ENCODE assay signal across 11 cellular contexts in genomic region chr7:33186187-33186586, GRCh38. TPM values are rescaled to one million over a fixed set of nuclear protein-coding genes. Genes with fewer than 3 reads are reported as not detected.
DNase-seq lines count a peak whose midpoint lies in the region; ATAC-seq and TF ChIP-seq lines count a peak whose summit lies in the region.
"Had no signal": no experiment of that assay in that cellular context is flagged by ENCODE, and none has a peak within 500 bp of the region (broad histone marks: within the 10 kb centered on the region; RNA-seq: fewer than 3 reads in every experiment).

No MANE protein-coding gene starts in this region.

- no peak overlapping the region for H3K9ac ChIP-seq in GM23248
- H3K9ac ChIP-seq in PC-3 (ENCODE audit: low read length): no peak overlapping the region
- H3K9ac ChIP-seq in trophoblast cell (ENCODE audit: low read length): no peak overlapping the region

- H3K18ac ChIP-seq in trophoblast cell (ENCODE audit: low read length): no peak overlapping the region

- BruUV-seq in PC-3 (replicated peaks; lab: Mats Ljungman, UMichigan): no TSS peak

- ATAC-seq in PC-3 (peak; percentile 60), T-helper 17 cell (no peak)
- no peak for ATAC-seq in naive thymus-derived CD8-positive, alpha-beta T cell

- DNase-seq in GM23248 (peak; percentile 70), PC-3 (peak; percentile 26), epithelial cell of esophagus (ENCODE audit: low read depth) (peak; percentile 31), trophoblast cell (no peak), T-helper 17 cell (no peak), nephron progenitor cell (no peak)
- no peak for DNase-seq in naive thymus-derived CD8-positive, alpha-beta T cell
- DNase-seq in effector memory CD4-positive, alpha-beta T cell: no peak
- DNase-seq: testis had no signal

- no peaks in the 10 kb centered on the region for H3K9me3 ChIP-seq in GM23248 (ENCODE audit: low read depth)
- H3K9me3 ChIP-seq in PC-3 (ENCODE audit: low read length): no peaks in the 10 kb centered on the region
- peaks cover 2% of the 10 kb centered on the region for H3K9me3 ChIP-seq in trophoblast cell (ENCODE audit: insufficient read depth, low read depth, low read length)
- H3K9me3 ChIP-seq in T-helper 17 cell (ENCODE audit: control insufficient read depth, low read length, poor library complexity, severe bottlenecking): no peaks in the 10 kb centered on the region
- no peaks in the 10 kb centered on the region for H3K9me3 ChIP-seq in effector memory CD4-positive, alpha-beta T cell (ENCODE audit: control insufficient read depth, low read length)
- H3K9me3 ChIP-seq: testis had no signal

- no peak overlapping the region for H2BK120ac ChIP-seq in trophoblast cell (ENCODE audit: insufficient read depth, low read length, poor library complexity)

- H3K4ac ChIP-seq in trophoblast cell (ENCODE audit: low read depth, low read length): no peak overlapping the region

- no peak overlapping the region for H3K4me2 ChIP-seq in GM23248 (ENCODE audit: unreplicated experiment)
- 0 out of 2 replicates have a peak overlapping the region, but pooled peaks have one; percentile 1 for H3K4me2 ChIP-seq in PC-3 (ENCODE audit: low read length)
- H3K4me2 ChIP-seq in trophoblast cell (ENCODE audit: low read length): peak overlapping the region; percentile 35

- no peak overlapping the region for H4K12ac ChIP-seq in trophoblast cell (ENCODE audit: low read depth, low read length)

- H3K27ac ChIP-seq in GM23248 (0 out of 2 replicates have a peak overlapping the region, but pooled peaks have one; percentile 10), PC-3 (ENCODE audit: low read length) (no peak overlapping the region), trophoblast cell (ENCODE audit: low read depth, low read length) (no peak overlapping the region)
- no peak overlapping the region for H3K27ac ChIP-seq in effector memory CD4-positive, alpha-beta T cell (ENCODE audit: insufficient read depth, low read length, poor library complexity, severe bottlenecking)
- H3K27ac ChIP-seq: testis had no signal

- intact Hi-C loops in PC-3 (cut with micrococcal nuclease): loop anchor here (5.0 to 10.0 kb wide), 3 partner anchors 149 to 569 kb away; no protein-coding TSS in a partner anchor

- H3K27me3 Mint-ChIP-seq in T-helper 17 cell: no peaks in the 10 kb centered on the region
- H3K27me3 Mint-ChIP-seq in naive thymus-derived CD8-positive, alpha-beta T cell: no peaks in the 10 kb centered on the region
- H3K27me3 Mint-ChIP-seq in nephron progenitor cell (ENCODE audit: low read depth, poor library complexity): peaks cover 4% of the 10 kb centered on the region
- H3K27me3 Mint-ChIP-seq: naive thymus-derived CD4-positive, alpha-beta T cell had no signal

- POLR2A ChIA-PET in PC-3 (lab: Charles Lee; ENCODE audit: unreplicated experiment): no interaction called here
- POLR2A ChIA-PET in naive thymus-derived CD8-positive, alpha-beta T cell (lab: Charles Lee): no interaction called here

- 74 to 84% methylated on average over 1 of the region's 1 CpG for WGBS in GM23248 (ENCODE audit: low coverage in 1 of 2, low lambda C conversion rate in 2 of 2, missing lambda C conversion rate in 2 of 2), 2 experiments
- no CpG with 5 or more reads among the region's 1 CpG for WGBS in trophoblast cell (ENCODE audit: extremely low coverage, insufficient coverage, insufficient read length)

- H2AFZ ChIP-seq in GM23248 (no peak overlapping the region), PC-3 (ENCODE audit: low read length) (no peak overlapping the region), trophoblast cell (ENCODE audit: insufficient read depth, low read length, poor library complexity) (no peak overlapping the region)

- H4K8ac ChIP-seq in trophoblast cell (ENCODE audit: low read depth, low read length): no peak overlapping the region

- no peaks in the 10 kb centered on the region for H3K79me1 ChIP-seq in trophoblast cell (ENCODE audit: low read length)

- H3K36me3 Mint-ChIP-seq in T-helper 17 cell (ENCODE audit: low read depth) (no peaks in the 10 kb centered on the region), nephron progenitor cell (ENCODE audit: low read depth) (peaks cover 26% of the 10 kb centered on the region)
- H3K36me3 Mint-ChIP-seq in naive thymus-derived CD8-positive, alpha-beta T cell: peaks cover 0 to 9% (median 4%) of the 10 kb centered on the region in 3 donors

- no peak overlapping the region for H2AK5ac ChIP-seq in trophoblast cell (ENCODE audit: low read length)

- H2BK5ac ChIP-seq in trophoblast cell (ENCODE audit: low read depth, low read length, poor library complexity): no peak overlapping the region

- H3K9me2 ChIP-seq in GM23248 (ENCODE audit: insufficient read depth) (no peaks in the 10 kb centered on the region), PC-3 (replicated peaks; ENCODE audit: low read length) (no peaks in the 10 kb centered on the region)

- H4K20me1 ChIP-seq in GM23248 (ENCODE audit: insufficient read depth): no peaks in the 10 kb centered on the region
- no peaks in the 10 kb centered on the region for H4K20me1 ChIP-seq in PC-3 (ENCODE audit: low read length)

- H3K27me3 ChIP-seq in GM23248 (replicated peaks; ENCODE audit: insufficient read depth) (no peaks in the 10 kb centered on the region), PC-3 (ENCODE audit: low read length) (no peaks in the 10 kb centered on the region), trophoblast cell (ENCODE audit: insufficient read depth, low read length) (no peaks in the 10 kb centered on the region)
- H3K27me3 ChIP-seq in effector memory CD4-positive, alpha-beta T cell (replicated peaks; ENCODE audit: control insufficient read depth, insufficient read depth, low read length, poor library complexity, severe bottlenecking): no peaks in the 10 kb centered on the region
- H3K27me3 ChIP-seq: testis had no signal

- H3K4me3 Mint-ChIP-seq in T-helper 17 cell (no peak overlapping the region), nephron progenitor cell (no peak overlapping the region)
- H3K4me3 Mint-ChIP-seq in naive thymus-derived CD8-positive, alpha-beta T cell: no peak overlapping the region
- H3K4me3 Mint-ChIP-seq: activated naive CD4-positive, alpha-beta T cell treated with anti-CD3 and anti-CD28 coated beads for 36 hours; naive thymus-derived CD4-positive, alpha-beta T cell had no signal

- H3K4me1 Mint-ChIP-seq in T-helper 17 cell: peaks cover 9% of the 10 kb centered on the region
- H3K4me1 Mint-ChIP-seq in naive thymus-derived CD8-positive, alpha-beta T cell: peaks cover 10 to 13% (median 12%) of the 10 kb centered on the region in 4 donors
- peaks cover 33% of the 10 kb centered on the region for H3K4me1 Mint-ChIP-seq in nephron progenitor cell

- H3F3A ChIP-seq in GM23248 (ENCODE audit: insufficient read depth) (peaks cover 5% of the 10 kb centered on the region; the same call in 1 of the 2 replicates), PC-3 (ENCODE audit: low read length, unreplicated experiment) (no peaks in the 10 kb centered on the region)

- no peak overlapping the region for H4K91ac ChIP-seq in trophoblast cell (ENCODE audit: low read depth, low read length)

- H3K4me1 ChIP-seq in GM23248 (ENCODE audit: insufficient read depth): peaks cover 9% of the 10 kb centered on the region
- no peaks in the 10 kb centered on the region for H3K4me1 ChIP-seq in PC-3 (ENCODE audit: insufficient read depth, low read length)
- peaks cover 5% of the 10 kb centered on the region in 2 experiments for H3K4me1 ChIP-seq in trophoblast cell (ENCODE audit: control insufficient read depth in 1 of 2, insufficient read depth in 2 of 2, low read length in 2 of 2)
- H3K4me1 ChIP-seq in effector memory CD4-positive, alpha-beta T cell (ENCODE audit: control insufficient read depth, insufficient read depth, low read length, poor library complexity, severe bottlenecking): no peaks in the 10 kb centered on the region
- H3K4me1 ChIP-seq: testis had no signal

- H3K4me3 ChIP-seq in GM23248 (no peak overlapping the region), PC-3 (ENCODE audit: low read length) (no peak overlapping the region), epithelial cell of esophagus (ENCODE audit: low read length) (no peak overlapping the region), trophoblast cell (ENCODE audit: low read depth, low read length) (no peak overlapping the region)
- no peak overlapping the region for H3K4me3 ChIP-seq in effector memory CD4-positive, alpha-beta T cell (ENCODE audit: insufficient read depth, low read depth, low read length, poor library complexity, severe bottlenecking)
- H3K4me3 ChIP-seq: testis had no signal

- H3K36me3 ChIP-seq in GM23248 (ENCODE audit: low read depth) (0 out of 2 replicates have a peak, but pooled peaks cover 3% of the 10 kb centered on the region), PC-3 (ENCODE audit: low read depth, low read length) (no peaks in the 10 kb centered on the region), trophoblast cell (ENCODE audit: control insufficient read depth in 1 of 2, insufficient read depth in 2 of 2, low read length in 2 of 2) (no peaks in the 10 kb centered on the region)
- peaks cover under 1% of the 10 kb centered on the region for H3K36me3 ChIP-seq in effector memory CD4-positive, alpha-beta T cell (ENCODE audit: control insufficient read depth, insufficient read depth, low read length)

- H2BK12ac ChIP-seq in trophoblast cell (ENCODE audit: low read length): no peak overlapping the region

- CTCF ChIA-PET in PC-3 (lab: Charles Lee): interaction anchor here (0.6 to 0.7 kb wide), 2 partner anchors 13 to 77 kb away, joined by 3 read pairs; no protein-coding TSS in a partner anchor

- no peak overlapping the region for H3K14ac ChIP-seq in trophoblast cell (ENCODE audit: low read length)

- H3K79me2 ChIP-seq in GM23248 (ENCODE audit: insufficient read depth) (no peaks in the 10 kb centered on the region), PC-3 (ENCODE audit: low read length) (no peaks in the 10 kb centered on the region), trophoblast cell (ENCODE audit: control insufficient read depth, insufficient read depth, low read length, poor library complexity) (no peaks in the 10 kb centered on the region)

- TF ChIP-seq CTCF in PC-3 (conservative IDR thresholded peaks at IDR 0.05; ENCODE audit: low read depth, low read length): no peak
- no peak for TF ChIP-seq CTCF in epithelial cell of esophagus (IDR thresholded peaks at IDR 0.05; ENCODE audit: insufficient read depth, low read depth, low read length, missing control alignments)
- no peak for TF ChIP-seq CTCF in nephron progenitor cell (IDR thresholded peaks at IDR 0.05)

- H3K27ac Mint-ChIP-seq in T-helper 17 cell (no peak overlapping the region), nephron progenitor cell (no peak overlapping the region)
- H3K27ac Mint-ChIP-seq in naive thymus-derived CD8-positive, alpha-beta T cell: no peak overlapping the region
- H3K27ac Mint-ChIP-seq: activated naive CD4-positive, alpha-beta T cell treated with anti-CD3 and anti-CD28 coated beads for 36 hours; naive thymus-derived CD4-positive, alpha-beta T cell had no signal

- no peaks in the 10 kb centered on the region for H3K9me3 Mint-ChIP-seq in naive thymus-derived CD8-positive, alpha-beta T cell
- no peaks in the 10 kb centered on the region for H3K9me3 Mint-ChIP-seq in nephron progenitor cell
- H3K9me3 Mint-ChIP-seq: activated naive CD4-positive, alpha-beta T cell treated with anti-CD3 and anti-CD28 coated beads for 36 hours had no signal

- in situ Hi-C loops in GM23248 (cut with MboI): no loop called here

- H3K23ac ChIP-seq in trophoblast cell (ENCODE audit: low read length): no peak overlapping the region

RNA-seq across cellular contexts. Expression of gene BBS9, which starts 56.8 kb away (rescaled TPM):
- total RNA-seq in GM23248 (2014; rRNA removed; shearing (Covaris generic)): 15.0 and 19.2 TPM in 2 replicates
- polyA plus RNA-seq in GM23248 (2016; fragmentation: Nextera tagmentation; extraction: Ambion mirVana): 10.2 and 10.8 TPM in 2 replicates
- 5.7 and 13.0 TPM in 2 replicates for total RNA-seq in PC-3 (2014; rRNA removed)
- polyA plus RNA-seq in trophoblast cell (2013): 10.7 and 11.8 TPM in 2 replicates
- 10 to 100 TPM; 23.4 to 25.3 TPM for total RNA-seq in T-helper 17 cell
- total RNA-seq in naive thymus-derived CD8-positive, alpha-beta T cell: 10 to 100 TPM; 22.0 to 31.8 TPM
- 10 to 100 TPM; 11.2 to 12.7 (median 11.6) TPM for polyA plus RNA-seq in naive thymus-derived CD8-positive, alpha-beta T cell

Comparison
In these comparisons a context has a peak if more than half of its experiments do, and no peak if none do; other contexts are left out.
1. DNase-seq: peak in GM23248 (single experiment), PC-3 (single experiment) and epithelial cell of esophagus (single experiment); none in trophoblast cell (0 of 2), T-helper 17 cell (0 of 3), naive thymus-derived CD8-positive, alpha-beta T cell (0 of 10), nephron progenitor cell (single experiment) and effector memory CD4-positive, alpha-beta T cell (0 of 3).